ENCODE assay signal across 8 cellular contexts in genomic region chr14:32078794-32079663, GRCh38. TPM values are rescaled to one million over a fixed set of nuclear protein-coding genes. Genes with fewer than 3 reads are reported as not detected.
DNase-seq lines count a peak whose midpoint lies in the region; ATAC-seq lines count a peak whose summit lies in the region.

No MANE protein-coding gene starts in this region.

- peaks cover 12% of the 10 kb centered on the region for H3K27me3 Mint-ChIP-seq in activated T-cell treated with anti-CD3 and anti-CD28 coated beads, Interleukin-2, amount 50 U/mL, for 72 hours (ENCODE audit: low read depth)
- H3K27me3 Mint-ChIP-seq in activated T-helper 1 cell treated with anti-CD3 and anti-CD28 coated beads, Interleukin-12 subunit alpha, Interleukin-12 subunit beta, Interleukin-2, Interleukin-4 antibody, amounts not matched to agents 30 ng/mL and 10 ng/mL and 1 ng/mL, durations not matched to agents 14 hours and 24 hours and 36 hours (ENCODE audit: insufficient read depth) = peaks cover 18% of the 10 kb centered on the region

- ATAC-seq in activated T-cell treated with anti-CD3 and anti-CD28 coated beads, Interleukin-2, amount 50 U/mL, for 72 hours (replicated peaks in 1 of 2) = peak; percentile 66 to 69
- ATAC-seq in stimulated activated effector memory CD8-positive, alpha-beta T cell treated with anti-CD3 and anti-CD28 coated beads, Interleukin-12 subunit alpha, Interleukin-12 subunit beta, amount 100 ng/mL, for 72 hours = peak; percentile 65
- ATAC-seq in HG02970 (IDR thresholded peaks at IDR 0.05; ENCODE audit: low FRiP score, unreplicated experiment) (no peak), HG02798 (IDR thresholded peaks at IDR 0.05; ENCODE audit: poor library complexity, unreplicated experiment) (no peak)

- peak overlapping the region; percentile 94 for H3K27ac Mint-ChIP-seq in activated T-cell treated with anti-CD3 and anti-CD28 coated beads, Interleukin-2, amount 50 U/mL, for 72 hours
- H3K27ac Mint-ChIP-seq in activated T-helper 1 cell treated with anti-CD3 and anti-CD28 coated beads, Interleukin-12 subunit alpha, Interleukin-12 subunit beta, Interleukin-2, Interleukin-4 antibody, amounts not matched to agents 30 ng/mL and 10 ng/mL and 1 ng/mL, durations not matched to agents 14 hours and 24 hours and 36 hours = peak overlapping the region; percentile 91
- peak overlapping the region; percentile 86 for H3K27ac Mint-ChIP-seq in stimulated activated effector memory CD8-positive, alpha-beta T cell treated with anti-CD3 and anti-CD28 coated beads, Interleukin-12 subunit alpha, Interleukin-12 subunit beta, amount 100 ng/mL, for 72 hours

- peaks cover 4 to 5% of the 10 kb centered on the region in 2 donors for H3K36me3 Mint-ChIP-seq in activated T-cell treated with anti-CD3 and anti-CD28 coated beads, Interleukin-2, amount 50 U/mL, for 72 hours (ENCODE audit: insufficient read depth in 2 of 2)
- peaks cover 6% of the 10 kb centered on the region for H3K36me3 Mint-ChIP-seq in activated T-helper 1 cell treated with anti-CD3 and anti-CD28 coated beads, Interleukin-12 subunit alpha, Interleukin-12 subunit beta, Interleukin-2, Interleukin-4 antibody, amounts not matched to agents 30 ng/mL and 10 ng/mL and 1 ng/mL, durations not matched to agents 14 hours and 24 hours and 36 hours (ENCODE audit: low read depth)
- peaks cover 17% of the 10 kb centered on the region for H3K36me3 Mint-ChIP-seq in stimulated activated effector memory CD8-positive, alpha-beta T cell treated with anti-CD3 and anti-CD28 coated beads, Interleukin-12 subunit alpha, Interleukin-12 subunit beta, amount 100 ng/mL, for 72 hours

- H3K4me3 Mint-ChIP-seq in activated T-cell treated with anti-CD3 and anti-CD28 coated beads, Interleukin-2, amount 50 U/mL, for 72 hours = peak overlapping the region; percentile 89 to 96
- H3K4me3 Mint-ChIP-seq in activated T-helper 1 cell treated with anti-CD3 and anti-CD28 coated beads, Interleukin-12 subunit alpha, Interleukin-12 subunit beta, Interleukin-2, Interleukin-4 antibody, amounts not matched to agents 30 ng/mL and 10 ng/mL and 1 ng/mL, durations not matched to agents 14 hours and 24 hours and 36 hours = peak overlapping the region; percentile 96
- peak overlapping the region; percentile 95 for H3K4me3 Mint-ChIP-seq in stimulated activated effector memory CD8-positive, alpha-beta T cell treated with anti-CD3 and anti-CD28 coated beads, Interleukin-12 subunit alpha, Interleukin-12 subunit beta, amount 100 ng/mL, for 72 hours

- peak; percentile 14 to 38 for DNase-seq in activated T-cell treated with anti-CD3 and anti-CD28 coated beads, Interleukin-2, amount 50 U/mL, for 72 hours
- no peak for DNase-seq in activated T-cell treated with anti-CD3 and anti-CD28 coated beads for 4 hours
- DNase-seq in activated T-helper 1 cell treated with anti-CD3 and anti-CD28 coated beads, Interleukin-12 subunit alpha, Interleukin-12 subunit beta, Interleukin-2, Interleukin-4 antibody, amounts not matched to agents 30 ng/mL and 10 ng/mL and 1 ng/mL, durations not matched to agents 14 hours and 24 hours and 36 hours (ENCODE audit: low spot score) = no peak
- no peak for DNase-seq in stimulated activated effector memory CD8-positive, alpha-beta T cell treated with anti-CD3 and anti-CD28 coated beads, Interleukin-12 subunit alpha, Interleukin-12 subunit beta, amount 100 ng/mL, for 72 hours (ENCODE audit: low spot score in 2 of 2)
- DNase-seq in RPMI8226 = no peak

- H3K4me3 ChIP-seq in iPS-11a (ENCODE audit: low read depth, low read length) = peak overlapping the region; percentile 97

- H3K9me3 Mint-ChIP-seq in activated T-cell treated with anti-CD3 and anti-CD28 coated beads, Interleukin-2, amount 50 U/mL, for 72 hours = no peaks in the 10 kb centered on the region
- no peaks in the 10 kb centered on the region for H3K9me3 Mint-ChIP-seq in activated T-helper 1 cell treated with anti-CD3 and anti-CD28 coated beads, Interleukin-12 subunit alpha, Interleukin-12 subunit beta, Interleukin-2, Interleukin-4 antibody, amounts not matched to agents 30 ng/mL and 10 ng/mL and 1 ng/mL, durations not matched to agents 14 hours and 24 hours and 36 hours
- no peaks in the 10 kb centered on the region for H3K9me3 Mint-ChIP-seq in stimulated activated effector memory CD8-positive, alpha-beta T cell treated with anti-CD3 and anti-CD28 coated beads, Interleukin-12 subunit alpha, Interleukin-12 subunit beta, amount 100 ng/mL, for 72 hours

- intact Hi-C loops in activated T-helper 1 cell treated with anti-CD3 and anti-CD28 coated beads, Interleukin-12 subunit alpha, Interleukin-12 subunit beta, Interleukin-2, Interleukin-4 antibody, amounts not matched to agents 30 ng/mL and 10 ng/mL and 1 ng/mL, durations not matched to agents 14 hours and 24 hours and 36 hours (cut with micrococcal nuclease) = loop anchor here (1.0 to 10.0 kb wide), 7 partner anchors 23 to 1966 kb away; partner anchors contain the start of genes AP4S1, HEATR5A and STRN3

- H3K4me1 Mint-ChIP-seq in activated T-cell treated with anti-CD3 and anti-CD28 coated beads, Interleukin-2, amount 50 U/mL, for 72 hours (ENCODE audit: low read depth) = peaks cover 51% of the 10 kb centered on the region
- H3K4me1 Mint-ChIP-seq in activated T-helper 1 cell treated with anti-CD3 and anti-CD28 coated beads, Interleukin-12 subunit alpha, Interleukin-12 subunit beta, Interleukin-2, Interleukin-4 antibody, amounts not matched to agents 30 ng/mL and 10 ng/mL and 1 ng/mL, durations not matched to agents 14 hours and 24 hours and 36 hours (ENCODE audit: low read depth) = peaks cover 38% of the 10 kb centered on the region
- H3K4me1 Mint-ChIP-seq in stimulated activated effector memory CD8-positive, alpha-beta T cell treated with anti-CD3 and anti-CD28 coated beads, Interleukin-12 subunit alpha, Interleukin-12 subunit beta, amount 100 ng/mL, for 72 hours = peaks cover 33% of the 10 kb centered on the region

RNA-seq across cellular contexts. Expression of gene ARHGAP5, which starts 1.9 kb away (rescaled TPM):
- total RNA-seq in activated T-cell treated with anti-CD3 and anti-CD28 coated beads, Interleukin-2, amount 50 U/mL, for 72 hours = 10 to 100 TPM; 29.5 to 42.8 TPM
- 28.2 and 31.8 TPM in 2 replicates for total RNA-seq in activated T-helper 1 cell treated with anti-CD3 and anti-CD28 coated beads, Interleukin-12 subunit alpha, Interleukin-12 subunit beta, Interleukin-2, Interleukin-4 antibody, amounts not matched to agents 30 ng/mL and 10 ng/mL and 1 ng/mL, durations not matched to agents 14 hours and 24 hours and 36 hours

Comparison
In these comparisons a context has a peak if more than half of its experiments do, and no peak if none do; other contexts are left out.
1. DNase-seq: peak in activated T-cell treated with anti-CD3 and anti-CD28 coated beads, Interleukin-2, amount 50 U/mL, for 72 hours (2 of 2); none in activated T-cell treated with anti-CD3 and anti-CD28 coated beads for 4 hours (single experiment), activated T-helper 1 cell treated with anti-CD3 and anti-CD28 coated beads, Interleukin-12 subunit alpha, Interleukin-12 subunit beta, Interleukin-2, Interleukin-4 antibody, amounts not matched to agents 30 ng/mL and 10 ng/mL and 1 ng/mL, durations not matched to agents 14 hours and 24 hours and 36 hours (single experiment), stimulated activated effector memory CD8-positive, alpha-beta T cell treated with anti-CD3 and anti-CD28 coated beads, Interleukin-12 subunit alpha, Interleukin-12 subunit beta, amount 100 ng/mL, for 72 hours (0 of 2) and RPMI8226 (single experiment).
2. ATAC-seq: peak in activated T-cell treated with anti-CD3 and anti-CD28 coated beads, Interleukin-2, amount 50 U/mL, for 72 hours (2 of 2) and stimulated activated effector memory CD8-positive, alpha-beta T cell treated with anti-CD3 and anti-CD28 coated beads, Interleukin-12 subunit alpha, Interleukin-12 subunit beta, amount 100 ng/mL, for 72 hours (single experiment); none in HG02970 (single experiment) and HG02798 (single experiment).
3. Peak in every context shown above with its lines, with median percentiles within 50 percentile points of each other: H3K27ac Mint-ChIP-seq and H3K4me3 Mint-ChIP-seq.